ENCODE assay signal across 20 cellular contexts in the genomic region with DNA sequence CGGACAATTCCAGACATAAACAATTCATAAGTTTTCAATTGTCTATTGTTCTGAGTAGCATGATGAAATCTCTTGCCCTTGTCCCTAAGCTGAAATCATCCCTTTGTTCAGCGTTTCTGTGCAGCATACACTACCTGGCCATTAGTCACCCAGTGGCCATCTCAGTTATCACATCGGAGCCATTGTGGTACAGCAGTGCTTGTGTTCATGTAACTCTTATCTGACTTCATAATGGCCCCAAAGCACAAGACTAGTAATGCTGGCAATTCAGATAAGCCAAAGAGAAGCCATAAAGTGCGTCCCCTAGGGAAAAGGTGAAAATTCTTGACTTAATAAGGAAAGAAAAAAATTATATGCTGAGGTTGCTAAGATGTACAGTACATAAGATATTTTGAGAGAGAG.
A peak's percentile ranks its signal among the peaks of the same experiment; 100 is the strongest.
DNase-seq lines count a peak whose midpoint lies in the region; ATAC-seq and TF ChIP-seq lines count a peak whose summit lies in the region.
"Had no signal": no experiment of that assay in that cellular context is flagged by ENCODE, and none has a peak within 500 bp of the region (broad histone marks: within the 10 kb centered on the region; RNA-seq: fewer than 3 reads in every experiment).

No MANE protein-coding gene starts in this region.

- H3K27ac Mint-ChIP-seq in HFFc6 = no peak overlapping the region
- H3K27ac Mint-ChIP-seq: activated CD8-positive, alpha-beta T cell treated with anti-CD3 and anti-CD28 coated beads, Interleukin-2, amount 10 ng/mL, durations not matched to agents 7 days and 5 days; activated naive CD4-positive, alpha-beta T cell treated with anti-CD3 and anti-CD28 coated beads, Interleukin-2, amount 50 U/mL, for 72 hours; activated T-cell treated with anti-CD3 and anti-CD28 coated beads, Interleukin-2, amount 50 U/mL, for 72 hours; stimulated activated effector memory CD8-positive, alpha-beta T cell treated with anti-CD3 and anti-CD28 coated beads, Interleukin-12 subunit alpha, Interleukin-12 subunit beta, amount 100 ng/mL, for 72 hours had no signal

- peak overlapping the region; percentile 24 for H3K27ac ChIP-seq in neural cell (ENCODE audit: low read length)
- H3K27ac ChIP-seq: SJSA1 had no signal

- no peaks in the 10 kb centered on the region for H3F3A ChIP-seq in neural cell (ENCODE audit: insufficient read depth, low read length, poor library complexity, severe bottlenecking)

- no peaks in the 10 kb centered on the region for H3K36me3 Mint-ChIP-seq in HFFc6 (ENCODE audit: low read depth)
- H3K36me3 Mint-ChIP-seq: activated naive CD4-positive, alpha-beta T cell treated with anti-CD3 and anti-CD28 coated beads, Interleukin-2, amount 50 U/mL, for 72 hours; stimulated activated effector memory CD8-positive, alpha-beta T cell treated with anti-CD3 and anti-CD28 coated beads, Interleukin-12 subunit alpha, Interleukin-12 subunit beta, amount 100 ng/mL, for 72 hours had no signal

- no peak overlapping the region for H3K4me3 Mint-ChIP-seq in HFFc6
- H3K4me3 Mint-ChIP-seq: activated CD8-positive, alpha-beta T cell treated with anti-CD3 and anti-CD28 coated beads, Interleukin-2, amount 10 ng/mL, durations not matched to agents 7 days and 5 days; activated T-cell treated with anti-CD3 and anti-CD28 coated beads, Interleukin-2, amount 50 U/mL, for 72 hours; stimulated activated effector memory CD8-positive, alpha-beta T cell treated with anti-CD3 and anti-CD28 coated beads, Interleukin-12 subunit alpha, Interleukin-12 subunit beta, amount 100 ng/mL, for 72 hours had no signal

- H3K9me3 ChIP-seq in neural cell (ENCODE audit: low read length) = no peaks in the 10 kb centered on the region
- H3K9me3 ChIP-seq: SJSA1 had no signal

- no peak for TF ChIP-seq RAD21 in neural cell (conservative IDR thresholded peaks at IDR 0.05)

- DNase-seq in HFFc6 (no peak), SW480 (ENCODE audit: low spot score) (peak; percentile 70), NAMALWA (ENCODE audit: low spot score) (no peak)
- DNase-seq in activated CD8-positive, alpha-beta memory T cell treated with anti-CD3 and anti-CD28 coated beads, Interleukin-2, amount 50 U/mL, for 4 hours = no peak
- DNase-seq: activated CD8-positive, alpha-beta T cell treated with anti-CD3 and anti-CD28 coated beads, Interleukin-2, amount 10 ng/mL, durations not matched to agents 7 days and 5 days; activated T-cell treated with anti-CD3 and anti-CD28 coated beads, Interleukin-2, amount 50 U/mL, for 72 hours; COR-L47; H7; KG1; NCI-H2081; NCI-H526; right cardiac atrium had no signal

- H2AFZ ChIP-seq in neural cell (ENCODE audit: low read depth, low read length) = no peak overlapping the region

- no peak overlapping the region for H3K4me2 ChIP-seq in neural cell (ENCODE audit: low read length)

- H3K4me3 ChIP-seq in neural cell (ENCODE audit: low read length) = no peak overlapping the region
- H3K4me3 ChIP-seq: lung, SJSA1 had no signal

- H3K9ac ChIP-seq in neural cell (ENCODE audit: low read length) = no peak overlapping the region

- no peaks in the 10 kb centered on the region for H3K9me3 Mint-ChIP-seq in HFFc6
- H3K9me3 Mint-ChIP-seq: activated naive CD4-positive, alpha-beta T cell treated with anti-CD3 and anti-CD28 coated beads, Interleukin-2, amount 50 U/mL, for 72 hours; activated T-cell treated with anti-CD3 and anti-CD28 coated beads, Interleukin-2, amount 50 U/mL, for 72 hours; stimulated activated effector memory CD8-positive, alpha-beta T cell treated with anti-CD3 and anti-CD28 coated beads, Interleukin-12 subunit alpha, Interleukin-12 subunit beta, amount 100 ng/mL, for 72 hours had no signal

- H3K27me3 Mint-ChIP-seq in HFFc6 (ENCODE audit: insufficient read depth) = no peaks in the 10 kb centered on the region

- H3K36me3 ChIP-seq in neural cell (ENCODE audit: insufficient read depth, low read length) = no peaks in the 10 kb centered on the region
- H3K36me3 ChIP-seq: SJSA1 had no signal

- TF ChIP-seq CTCF in HFFc6 (IDR thresholded peaks at IDR 0.05) = peak; percentile 67
- no peak for TF ChIP-seq CTCF in neural cell (IDR thresholded peaks at IDR 0.05; ENCODE audit: poor library complexity, severe bottlenecking)

- ATAC-seq in GM18907 (IDR thresholded peaks at IDR 0.05; ENCODE audit: unreplicated experiment) (peak; percentile 43), GM18909 (IDR thresholded peaks at IDR 0.05; ENCODE audit: poor library complexity, unreplicated experiment) (no peak)
- ATAC-seq: activated CD4-positive, CD25-positive, alpha-beta regulatory T cell treated with anti-CD3 and anti-CD28 coated beads, Interleukin-2, amount 50 U/mL, for 24 hours; activated CD8-positive, alpha-beta T cell treated with anti-CD3 and anti-CD28 coated beads, Interleukin-2, amount 10 ng/mL, durations not matched to agents 7 days and 5 days; activated naive CD4-positive, alpha-beta T cell treated with anti-CD3 and anti-CD28 coated beads, Interleukin-2, amount 50 U/mL, for 72 hours; activated T-cell treated with anti-CD3 and anti-CD28 coated beads, Interleukin-2, amount 50 U/mL, for 72 hours; right cardiac atrium; stimulated activated effector memory CD8-positive, alpha-beta T cell treated with anti-CD3 and anti-CD28 coated beads, Interleukin-12 subunit alpha, Interleukin-12 subunit beta, amount 100 ng/mL, for 72 hours had no signal

- H3K27me3 ChIP-seq in neural cell (ENCODE audit: insufficient read depth, low read depth, low read length) = no peaks in the 10 kb centered on the region
- H3K27me3 ChIP-seq: SJSA1 had no signal

- TF ChIP-seq EP300 in neural cell (conservative IDR thresholded peaks at IDR 0.05; ENCODE audit: poor library complexity, severe bottlenecking) = no peak

- peaks cover 60% of the 10 kb centered on the region for H3K4me1 Mint-ChIP-seq in HFFc6 (ENCODE audit: low read depth)
- H3K4me1 Mint-ChIP-seq: stimulated activated effector memory CD8-positive, alpha-beta T cell treated with anti-CD3 and anti-CD28 coated beads, Interleukin-12 subunit alpha, Interleukin-12 subunit beta, amount 100 ng/mL, for 72 hours had no signal

- H3K79me2 ChIP-seq in neural cell (replicated peaks; ENCODE audit: insufficient read depth, low read length) = peaks cover 17% of the 10 kb centered on the region

- H3K9me2 ChIP-seq in neural cell (ENCODE audit: insufficient read depth, low read length) = no peaks in the 10 kb centered on the region

- no peaks in the 10 kb centered on the region for H4K20me1 ChIP-seq in neural cell (ENCODE audit: insufficient read depth)

TF ChIP-seq in neural cell, 6 proteins besides CTCF, POLR2A, EP300 and RAD21:
- TF ChIP-seq MXI1 (conservative IDR thresholded peaks at IDR 0.05; ENCODE audit: poor library complexity, severe bottlenecking) (no peak), EZH2 (IDR thresholded peaks at IDR 0.05; ENCODE audit: borderline replicate concordance, insufficient read depth, low read length, poor library complexity, severe bottlenecking) (no peak), POLR2AphosphoS5 (IDR thresholded peaks at IDR 0.05) (no peak), REST (IDR thresholded peaks at IDR 0.05; ENCODE audit: borderline replicate concordance) (no peak), SMC3 (conservative IDR thresholded peaks at IDR 0.05; ENCODE audit: poor library complexity) (no peak), TAF1 (IDR thresholded peaks at IDR 0.05; ENCODE audit: low read depth) (no peak)
